ENCODE assay signal across 8 cellular contexts in genomic region chr4:145938618-145939177, GRCh38. TPM values are rescaled to one million over a fixed set of nuclear protein-coding genes. Genes with fewer than 3 reads are reported as not detected.
DNase-seq lines count a peak whose midpoint lies in the region; ATAC-seq and TF ChIP-seq lines count a peak whose summit lies in the region.

Gene ZNF827 (minus strand): TSS chr4:145938823. CDS start chr4:145938407, 416 bp downstream.

- ATAC-seq in GM19438 (IDR thresholded peaks at IDR 0.05; ENCODE audit: low read depth, unreplicated experiment) (peak; percentile 30), IMR-90 (ENCODE audit: low read depth) (peak; percentile 6), upper lobe of left lung (ENCODE audit: low FRiP score in 2 of 2) (peak; percentile 71 to 82)

- no peaks in the 10 kb centered on the region; the same call in 1 of the 2 replicates for H3K9me1 ChIP-seq in IMR-90 (ENCODE audit: insufficient read depth, low read length)

- peak within 1 kb of the TSS; percentile 94 for H2AFZ ChIP-seq in IMR-90 (replicated peaks; ENCODE audit: low read length, poor library complexity)
- H2AFZ ChIP-seq in SK-N-SH (ENCODE audit: low read depth) = peak within 1 kb of the TSS; percentile 43
- peak within 1 kb of the TSS; percentile 73 for H2AFZ ChIP-seq in trophoblast cell (ENCODE audit: insufficient read depth, low read length, poor library complexity)

- H2BK120ac ChIP-seq in IMR-90 (ENCODE audit: low read depth, low read length) (peak within 1 kb of the TSS; percentile 93), trophoblast cell (ENCODE audit: insufficient read depth, low read length, poor library complexity) (peak within 1 kb of the TSS; percentile 99)

- H4K91ac ChIP-seq in IMR-90 (ENCODE audit: insufficient read depth, low read depth, low read length) = peak within 1 kb of the TSS; percentile 99
- H4K91ac ChIP-seq in trophoblast cell (ENCODE audit: low read depth, low read length) = peak within 1 kb of the TSS; percentile 97

- H3K23ac ChIP-seq in IMR-90 (ENCODE audit: low read depth, low read length) (peak within 1 kb of the TSS; percentile 99), trophoblast cell (ENCODE audit: low read length) (peak within 1 kb of the TSS; percentile 100)

- H4K20me1 ChIP-seq in IMR-90 (ENCODE audit: insufficient read depth, low read length) = no peaks in the 10 kb centered on the region
- H4K20me1 ChIP-seq in SK-N-SH (ENCODE audit: insufficient read depth) = no peaks in the 10 kb centered on the region

- no peaks in the 10 kb centered on the region for H3K27me3 ChIP-seq in CD4-positive, alpha-beta memory T cell (ENCODE audit: insufficient read depth, low read length)
- H3K27me3 ChIP-seq in IMR-90 (ENCODE audit: control insufficient read depth, insufficient read depth, low read length) = no peaks in the 10 kb centered on the region
- H3K27me3 ChIP-seq in SK-N-SH (ENCODE audit: insufficient read depth) = no peaks in the 10 kb centered on the region
- H3K27me3 ChIP-seq in trophoblast cell (ENCODE audit: insufficient read depth, low read length) = no peaks in the 10 kb centered on the region
- H3K27me3 ChIP-seq in upper lobe of left lung = no peaks in the 10 kb centered on the region

- H4K8ac ChIP-seq in IMR-90 (ENCODE audit: low read depth in 2 of 2, low read length in 2 of 2) (peak within 1 kb of the TSS; percentile 87 to 99), trophoblast cell (ENCODE audit: low read depth, low read length) (peak within 1 kb of the TSS; percentile 84)

- H4K12ac ChIP-seq in trophoblast cell (ENCODE audit: low read depth, low read length) = peak within 1 kb of the TSS; percentile 87

- H3K4me2 ChIP-seq in IMR-90 (ENCODE audit: low read depth, low read length) = peak within 1 kb of the TSS; percentile 78
- peak within 1 kb of the TSS; percentile 82 for H3K4me2 ChIP-seq in SK-N-SH
- H3K4me2 ChIP-seq in trophoblast cell (ENCODE audit: low read length) = peak within 1 kb of the TSS; percentile 86

- H2BK20ac ChIP-seq in IMR-90 (ENCODE audit: low read depth, low read length) = peak within 1 kb of the TSS; percentile 66

- peak within 1 kb of the TSS; percentile 66 for H3K27ac ChIP-seq in CD4-positive, alpha-beta memory T cell (ENCODE audit: low read depth, low read length)
- H3K27ac ChIP-seq in IMR-90 (ENCODE audit: insufficient read depth, low read length) (peak within 1 kb of the TSS; percentile 97), SK-N-SH (ENCODE audit: low read depth in 2 of 2, low read length in 1 of 2) (peak within 1 kb of the TSS; percentile 82 to 97), trophoblast cell (ENCODE audit: low read depth, low read length) (peak within 1 kb of the TSS; percentile 99), upper lobe of left lung (peak within 1 kb of the TSS; percentile 88 to 95 (median 92))

- TF ChIP-seq EP300 in SK-N-SH (IDR thresholded peaks at IDR 0.05; ENCODE audit: borderline replicate concordance in 1 of 2, low read depth in 1 of 2, low read length in 1 of 2) (no peak; a peak in 1 of 4 replicates), upper lobe of left lung (IDR thresholded peaks at IDR 0.05) (no peak)

- H3K14ac ChIP-seq in IMR-90 (replicated peaks; ENCODE audit: low read depth, low read length) (peak within 1 kb of the TSS; percentile 97), trophoblast cell (ENCODE audit: low read length) (peak within 1 kb of the TSS; percentile 91)

- peak within 1 kb of the TSS; percentile 88; the same call in 2 of the 3 replicates for H2BK15ac ChIP-seq in IMR-90 (ENCODE audit: low read depth, low read length)

- no peaks in the 10 kb centered on the region for H3K9me3 ChIP-seq in CD4-positive, alpha-beta memory T cell (ENCODE audit: control insufficient read depth in 1 of 2, low read length in 2 of 2)
- H3K9me3 ChIP-seq in IMR-90 (ENCODE audit: control insufficient read depth, insufficient read depth, low read length) (no peaks in the 10 kb centered on the region), SK-N-SH (no peaks in the 10 kb centered on the region), trophoblast cell (ENCODE audit: insufficient read depth, low read depth, low read length) (no peaks in the 10 kb centered on the region), upper lobe of left lung (no peaks in the 10 kb centered on the region)

- peaks cover 3 to 5% of the 10 kb centered on the region in 2 donors for H3K27me3 Mint-ChIP-seq in CD4-positive, alpha-beta memory T cell

- peaks cover 43% of the 10 kb centered on the region for H3K79me2 ChIP-seq in SK-N-SH (ENCODE audit: insufficient read depth)
- H3K79me2 ChIP-seq in trophoblast cell (ENCODE audit: control insufficient read depth, insufficient read depth, low read length, poor library complexity) = peaks cover 18% of the 10 kb centered on the region

- H3K9me3 Mint-ChIP-seq in CD4-positive, alpha-beta memory T cell = peaks cover 0 to 11% (median 0%) of the 10 kb centered on the region in 8 donors

- H3K4me1 ChIP-seq in CD4-positive, alpha-beta memory T cell (ENCODE audit: insufficient read depth, low read length) = peaks cover 15% of the 10 kb centered on the region
- peaks cover 5% of the 10 kb centered on the region for H3K4me1 ChIP-seq in IMR-90 (ENCODE audit: control insufficient read depth, insufficient read depth, low read length)
- H3K4me1 ChIP-seq in SK-N-SH (ENCODE audit: control insufficient read depth in 1 of 2, insufficient read depth in 2 of 2, low read depth in 1 of 2, low read length in 1 of 2) = peaks cover 19 to 30% of the 10 kb centered on the region in 2 experiments
- H3K4me1 ChIP-seq in trophoblast cell (ENCODE audit: control insufficient read depth in 1 of 2, insufficient read depth in 2 of 2, low read length in 2 of 2) = peaks cover 0 to 3% of the 10 kb centered on the region in 2 experiments
- peaks cover 3 to 15% (median 7%) of the 10 kb centered on the region in 4 donors for H3K4me1 ChIP-seq in upper lobe of left lung

- H3K36me3 ChIP-seq in CD4-positive, alpha-beta memory T cell (ENCODE audit: insufficient read depth, low read length) = no peaks in the 10 kb centered on the region
- H3K36me3 ChIP-seq in IMR-90 (ENCODE audit: control insufficient read depth, insufficient read depth, low read length) = no peaks in the 10 kb centered on the region
- no peaks in the 10 kb centered on the region for H3K36me3 ChIP-seq in SK-N-SH (replicated peaks in 1 of 2; ENCODE audit: control insufficient read depth in 1 of 2, insufficient read depth in 2 of 2, low read length in 1 of 2)
- no peaks in the 10 kb centered on the region for H3K36me3 ChIP-seq in trophoblast cell (ENCODE audit: control insufficient read depth in 1 of 2, insufficient read depth in 2 of 2, low read length in 2 of 2)
- H3K36me3 ChIP-seq in upper lobe of left lung = no peaks in the 10 kb centered on the region

- H3K4me3 ChIP-seq in CD4-positive, alpha-beta memory T cell (ENCODE audit: low read length in 2 of 2) = peak within 1 kb of the TSS; percentile 43 to 69
- H3K4me3 ChIP-seq in IMR-90 (ENCODE audit: insufficient read depth, low read depth, low read length) = peak within 1 kb of the TSS; percentile 82
- peak within 1 kb of the TSS; percentile 76 to 89 for H3K4me3 ChIP-seq in SK-N-SH (ENCODE audit: low read depth in 2 of 2, low read length in 1 of 2)
- peak within 1 kb of the TSS; percentile 96 for H3K4me3 ChIP-seq in trophoblast cell (ENCODE audit: low read depth, low read length)
- peak within 1 kb of the TSS; percentile 30 to 91 (median 70) for H3K4me3 ChIP-seq in upper lobe of left lung

- TF ChIP-seq POLR2A in IMR-90 (IDR thresholded peaks at IDR 0.05; ENCODE audit: low read depth, low read length) (no peak; the same call in 1 of the 2 replicates), upper lobe of left lung (IDR thresholded peaks at IDR 0.05) (peak in 3 of 4 donors; percentile 27 to 31 (median 28))

- H3K4ac ChIP-seq in IMR-90 (ENCODE audit: low read depth, low read length) (peak within 1 kb of the TSS; percentile 94), trophoblast cell (ENCODE audit: low read depth, low read length) (peak within 1 kb of the TSS; percentile 83)

- H3K27ac Mint-ChIP-seq in CD4-positive, alpha-beta memory T cell = peak within 1 kb of the TSS; percentile 91 to 99 (median 94)

- dilution Hi-C loops in IMR-90 (cut with HindIII; ENCODE audit: low sequenced_read_pairs, unreplicated experiment) = no loop called here

- H3F3A ChIP-seq in SK-N-SH (replicated peaks; ENCODE audit: insufficient read depth) = peaks cover 14% of the 10 kb centered on the region

- peak within 1 kb of the TSS; percentile 91 to 98 (median 95) for H3K4me3 Mint-ChIP-seq in CD4-positive, alpha-beta memory T cell

- H4K5ac ChIP-seq in IMR-90 (ENCODE audit: low read depth, low read length) = peak within 1 kb of the TSS; percentile 95

- H3K9ac ChIP-seq in IMR-90 (ENCODE audit: low read depth, low read length) (peak within 1 kb of the TSS; percentile 100), SK-N-SH (peak within 1 kb of the TSS; percentile 99), trophoblast cell (ENCODE audit: low read length) (peak within 1 kb of the TSS; percentile 98)

- CTCF ChIA-PET in CD4-positive, alpha-beta memory T cell (lab: Charles Lee; ENCODE audit: partially characterized antibody) = interaction anchor here (1.2 kb wide), 1 partner anchor 18 kb away, joined by 9 read pairs; no protein-coding TSS in a partner anchor
- CTCF ChIA-PET in IMR-90 (lab: Yijun Ruan, JAX) = interaction anchor here (0.6 to 0.7 kb wide), 2 partner anchors 613 to 1901 kb away, joined by 3 to 6 read pairs; no protein-coding TSS in a partner anchor
- CTCF ChIA-PET in SK-N-SH (lab: Yijun Ruan, JAX) = interaction anchor here (0.7 to 3.9 kb wide), 2 partner anchors 17 to 99 kb away, joined by 3 to 20 read pairs; no protein-coding TSS in a partner anchor

- peak within 1 kb of the TSS; percentile 98 for H2BK5ac ChIP-seq in IMR-90 (ENCODE audit: low read depth, low read length, poor library complexity, severe bottlenecking)
- H2BK5ac ChIP-seq in trophoblast cell (ENCODE audit: low read depth, low read length, poor library complexity) = peak within 1 kb of the TSS; percentile 96

- in situ Hi-C loops in IMR-90 (cut with MboI; ENCODE audit: low sequenced_read_pairs) = no loop called here

- H3K79me1 ChIP-seq in IMR-90 (ENCODE audit: low read depth in 1 of 2, low read length in 2 of 2) (peaks cover 15 to 28% of the 10 kb centered on the region in 2 experiments), trophoblast cell (ENCODE audit: low read length) (peaks cover 26% of the 10 kb centered on the region)

- intact Hi-C loops in CD4-positive, alpha-beta memory T cell (cut with micrococcal nuclease) = loop anchor here (1.0 to 5.0 kb wide), 8 partner anchors 51 to 1794 kb away; partner anchors contain the start of genes ARHGAP10, MMAA, SLC10A7 and TMEM184C
- intact Hi-C loops in IMR-90 (cut with micrococcal nuclease) (loop anchor here (1.0 to 10.0 kb wide), 6 partner anchors 239 to 704 kb away; partner anchors contain the start of genes C4orf51, LSM6 and MMAA), cardiac septum (cut with DNase I) (loop anchor here (2.0 to 10.0 kb wide), 3 partner anchors 51 to 764 kb away; partner anchors contain the start of gene MMAA)

- peak within 1 kb of the TSS; percentile 98 for H2AK9ac ChIP-seq in IMR-90 (replicated peaks; ENCODE audit: low read depth, low read length, poor library complexity)

- WGBS in IMR-90 (ENCODE audit: extremely low coverage in 2 of 2, insufficient read length in 1 of 2), 2 experiments = 6% methylated on average over 3 of the region's 32 CpGs; no CpG with 5 or more reads in 1 of the 2 experiments
- 1% methylated on average over 31 of the region's 32 CpGs for WGBS in SK-N-SH (ENCODE audit: low lambda C conversion rate)
- no CpG with 5 or more reads among the region's 32 CpGs for WGBS in trophoblast cell (ENCODE audit: extremely low coverage, insufficient coverage, insufficient read length)
- 2% methylated on average over 32 of the region's 32 CpGs for WGBS in upper lobe of left lung, 2 donors

- H3K56ac ChIP-seq in IMR-90 (ENCODE audit: extremely low read depth, insufficient read depth, low read length) = peak within 1 kb of the TSS; percentile 93

- H3K4me1 Mint-ChIP-seq in CD4-positive, alpha-beta memory T cell = peaks cover 17 to 36% (median 23%) of the 10 kb centered on the region in 4 donors

- peak within 1 kb of the TSS; percentile 74; the same call in 1 of the 2 replicates for H2AK5ac ChIP-seq in IMR-90 (ENCODE audit: low read depth, low read length)
- H2AK5ac ChIP-seq in trophoblast cell (ENCODE audit: low read length) = peak within 1 kb of the TSS; percentile 97

- no TSS peak for BruUV-seq in IMR-90 (replicated peaks; lab: Mats Ljungman, UMichigan)

- H3K18ac ChIP-seq in IMR-90 (ENCODE audit: low read depth, low read length) = peak within 1 kb of the TSS; percentile 93
- H3K18ac ChIP-seq in trophoblast cell (ENCODE audit: low read length) = peak within 1 kb of the TSS; percentile 98

- H2BK12ac ChIP-seq in trophoblast cell (ENCODE audit: low read length) = peak within 1 kb of the TSS; percentile 91

- no peaks in the 10 kb centered on the region for H3K9me2 ChIP-seq in SK-N-SH

- no peak for TF ChIP-seq RAD21 in IMR-90 (IDR thresholded peaks at IDR 0.05; ENCODE audit: low read length)
- no peak for TF ChIP-seq RAD21 in SK-N-SH (IDR thresholded peaks at IDR 0.05; ENCODE audit: low read length)

- TF ChIP-seq CTCF in IMR-90 (conservative IDR thresholded peaks at IDR 0.05; ENCODE audit: low read depth, low read length) (no peak), SK-N-SH (IDR thresholded peaks at IDR 0.05) (no peak), upper lobe of left lung (IDR thresholded peaks at IDR 0.05) (no peak)

- POLR2A ChIA-PET in CD4-positive, alpha-beta memory T cell (lab: Charles Lee; ENCODE audit: partially characterized antibody) = interaction anchor here (0.6 to 1.1 kb wide), 2 partner anchors 228 to 319 kb away, joined by 3 to 5 read pairs; partner anchors contain the start of gene MMAA
- POLR2A ChIA-PET in IMR-90 (lab: Charles Lee; ENCODE audit: unreplicated experiment) = no interaction called here
- POLR2A ChIA-PET in SK-N-SH (lab: Yijun Ruan, JAX) = interaction anchor here (0.7 to 0.9 kb wide), 3 partner anchors 8 to 299 kb away, joined by 3 to 4 read pairs (median 3); no protein-coding TSS in a partner anchor

- peak; percentile 73 to 88 (median 75) for DNase-seq in CD4-positive, alpha-beta memory T cell
- peak; percentile 74 for DNase-seq in IMR-90
- DNase-seq in SK-N-SH = peak; percentile 53
- peak; percentile 8 for DNase-seq in activated naive CD8-positive, alpha-beta T cell treated with anti-CD3 and anti-CD28 coated beads, Interleukin-2, amount 50 U/mL, for 16 hours (ENCODE audit: low read depth, low spot score)
- peak; percentile 78 for DNase-seq in cardiac septum (ENCODE audit: low spot score)
- peak; percentile 9 to 32 for DNase-seq in trophoblast cell
- peak; percentile 57 to 80 for DNase-seq in upper lobe of left lung

- H3K36me3 Mint-ChIP-seq in CD4-positive, alpha-beta memory T cell = peaks cover 0 to 13% of the 10 kb centered on the region in 2 donors

RNA-seq across cellular contexts. Expression of gene ZNF827, which starts in this region (rescaled TPM):
- 10 to 100 TPM; 25.0 to 27.3 TPM for total RNA-seq in CD4-positive, alpha-beta memory T cell
- 1 to 10 TPM; 1.4 to 3.0 TPM for polyA plus RNA-seq in CD4-positive, alpha-beta memory T cell
- total RNA-seq in IMR-90 (2012; rRNA removed) (6.6 and 6.7 TPM in 2 replicates), cardiac septum (28.3 TPM), upper lobe of left lung (10 to 100 TPM in 5 of 6 donors, 1 to 10 TPM in 1; 8.1 to 68.1 (median 18.3) TPM)
- polyA plus RNA-seq in IMR-90 (2012; rRNA removed) (31.7 and 37.5 TPM in 2 replicates), SK-N-SH (2012; rRNA removed) (20.9 and 23.2 TPM in 2 replicates)
- 13.3 and 21.6 TPM in 2 replicates for polyA plus RNA-seq in IMR-90 (2012; cell fraction: cytosol; rRNA removed)
- 73.5 and 158 TPM in 2 replicates for polyA plus RNA-seq in IMR-90 (2012; cell fraction: nucleus; rRNA removed; ENCODE audit: low replicate concordance)
- 9.2 and 15.9 TPM in 2 replicates for polyA plus RNA-seq in SK-N-SH (2012; cell fraction: cytosol; rRNA removed)
- polyA plus RNA-seq in SK-N-SH (2012; cell fraction: nucleus; rRNA removed) = 93.0 and 172 TPM in 2 replicates
- 9.7 and 10.8 TPM in 2 replicates for polyA plus RNA-seq in trophoblast cell (2013)

Comparison
In these comparisons a context has a peak if more than half of its experiments do, and no peak if none do; other contexts are left out.
1. Peak in every context shown above with its lines: DNase-seq, ATAC-seq, H3K4me3 ChIP-seq and H3K27ac ChIP-seq.
2. DNase-seq: peak in every context shown above with its lines; median percentile 78 in cardiac septum; 75 in CD4-positive, alpha-beta memory T cell; 74 in IMR-90; 68 in upper lobe of left lung; 53 in SK-N-SH; 20 in trophoblast cell; 8 in activated naive CD8-positive, alpha-beta T cell treated with anti-CD3 and anti-CD28 coated beads, Interleukin-2, amount 50 U/mL, for 16 hours.
3. ATAC-seq: peak in every context shown above with its lines; median percentile 76 in upper lobe of left lung; 30 in GM19438; 6 in IMR-90.
4. H2AFZ ChIP-seq: peak in every context shown above with its lines; median percentile 94 in IMR-90; 73 in trophoblast cell; 43 in SK-N-SH.